Comparison of ENCODE assay signal across 8 cellular contexts in the genomic region with DNA sequence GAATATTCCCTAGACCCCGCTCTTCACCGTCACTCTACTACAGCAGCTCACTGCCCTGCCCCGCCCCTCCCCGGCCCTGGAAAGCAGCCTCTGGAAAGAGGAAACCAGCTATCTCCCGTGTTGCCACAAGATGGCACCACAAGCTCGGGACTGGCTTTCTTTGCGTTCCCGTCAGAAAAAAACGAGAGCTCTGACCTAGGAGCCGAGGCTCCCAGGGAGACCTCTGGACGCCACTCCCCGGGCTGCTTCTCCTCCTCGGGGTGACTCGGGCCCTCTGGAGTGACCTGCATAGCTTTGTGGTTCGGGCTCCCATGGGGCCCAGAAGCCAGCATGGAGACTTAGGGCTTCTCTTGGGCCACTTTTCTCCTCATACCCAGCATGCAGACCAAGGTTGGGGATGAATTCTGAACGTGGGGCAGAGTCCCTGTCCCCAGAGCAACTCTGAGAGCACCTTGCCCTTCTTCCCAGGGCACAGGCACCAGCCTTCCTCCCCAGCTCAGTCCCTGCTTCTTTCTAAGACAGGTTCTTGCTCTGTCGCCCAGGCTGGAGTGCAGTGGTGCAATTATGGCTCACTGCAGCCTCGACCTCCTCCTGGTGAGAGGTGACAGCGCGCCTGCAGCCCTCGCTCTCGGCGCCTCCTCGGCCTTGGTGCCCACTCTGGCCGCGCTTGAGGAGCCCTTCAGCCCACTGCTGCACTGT. TPM values are rescaled to one million over a fixed set of nuclear protein-coding genes. Genes with fewer than 3 reads are reported as not detected.
DNase-seq lines count a peak whose midpoint lies in the region; ATAC-seq, FAIRE-seq and TF ChIP-seq lines count a peak whose summit lies in the region.

No MANE protein-coding gene starts in this region.

- FAIRE-seq in RCC 7860 (lab: Jason Lieb, UNC) = no peak

- H3K9me3 Mint-ChIP-seq in neural crest cell = no peaks in the 10 kb centered on the region
- peaks cover 0 to 10% of the 10 kb centered on the region in 2 donors for H3K9me3 Mint-ChIP-seq in stimulated activated naive CD8-positive, alpha-beta T cell treated with anti-CD3 and anti-CD28 coated beads, Interleukin-15, amount 100 ng/mL, for 72 hours

- H3K4me3 Mint-ChIP-seq in neural crest cell = no peak overlapping the region
- peak overlapping the region; percentile 45 to 70 for H3K4me3 Mint-ChIP-seq in stimulated activated naive CD8-positive, alpha-beta T cell treated with anti-CD3 and anti-CD28 coated beads, Interleukin-15, amount 100 ng/mL, for 72 hours

- peak overlapping the region; percentile 25 for H3K27ac ChIP-seq in KOPT-K1 (ENCODE audit: low read depth, low read length, poor library complexity, severe bottlenecking)

- DNase-seq in DMS79 treated with DMSO at 0.1 percent for 48 hours (lab: John Stamatoyannopoulos, UW) (peak; percentile 41), RCC 7860 (ENCODE audit: low spot score) (peak; percentile 69), activated T-helper 1 cell treated with Interleukin-2 at 50 U/mL for 16 hours (ENCODE audit: low read depth) (peak; percentile 60), fibroblast of peridontal ligament (ENCODE audit: extremely low read depth) (peak; percentile 84), neural crest cell (ENCODE audit: low read depth, low spot score) (peak; percentile 86)
- peak; percentile 82 to 84 for DNase-seq in stimulated activated naive CD8-positive, alpha-beta T cell treated with anti-CD3 and anti-CD28 coated beads, Interleukin-15, amount 100 ng/mL, for 72 hours

- no peaks in the 10 kb centered on the region for H3K9me3 ChIP-seq in KOPT-K1 (ENCODE audit: insufficient read depth, low read length, poor library complexity, severe bottlenecking)

- no peak overlapping the region for H3K27ac Mint-ChIP-seq in neural crest cell (ENCODE audit: unreplicated experiment)
- H3K27ac Mint-ChIP-seq in stimulated activated naive CD8-positive, alpha-beta T cell treated with anti-CD3 and anti-CD28 coated beads, Interleukin-15, amount 100 ng/mL, for 72 hours = no peak overlapping the region

- TF ChIP-seq CTCF in neural crest cell (conservative IDR thresholded peaks at IDR 0.05) = peak; percentile 84

- peaks cover 5% of the 10 kb centered on the region for H3K4me1 Mint-ChIP-seq in neural crest cell
- peaks cover 39% of the 10 kb centered on the region for H3K4me1 Mint-ChIP-seq in stimulated activated naive CD8-positive, alpha-beta T cell treated with anti-CD3 and anti-CD28 coated beads, Interleukin-15, amount 100 ng/mL, for 72 hours

- ATAC-seq in stimulated activated naive CD8-positive, alpha-beta T cell treated with anti-CD3 and anti-CD28 coated beads, Interleukin-15, amount 100 ng/mL, for 72 hours = peak; percentile 86
- ATAC-seq in HG02840 (IDR thresholded peaks at IDR 0.05; ENCODE audit: low FRiP score, unreplicated experiment) = no peak

- H3K36me3 ChIP-seq in KOPT-K1 (ENCODE audit: insufficient read depth, low read length) = no peaks in the 10 kb centered on the region

- no peaks in the 10 kb centered on the region for H3K36me3 Mint-ChIP-seq in neural crest cell (ENCODE audit: low read depth)

- H3K27me3 Mint-ChIP-seq in neural crest cell (ENCODE audit: low read depth) = peaks cover 17% of the 10 kb centered on the region
- H3K27me3 Mint-ChIP-seq in stimulated activated naive CD8-positive, alpha-beta T cell treated with anti-CD3 and anti-CD28 coated beads, Interleukin-15, amount 100 ng/mL, for 72 hours = peaks cover 7% of the 10 kb centered on the region

RNA-seq across cellular contexts. Expression of a gene that starts 19.0 kb away (rescaled TPM):
- 8.7 and 9.7 TPM in 2 replicates for total RNA-seq in neural crest cell

RNA-seq across cellular contexts. Expression of a gene that starts 21.4 kb away (rescaled TPM):
- 30.6 and 38.0 TPM in 2 replicates for total RNA-seq in neural crest cell

RNA-seq across cellular contexts. Expression of a gene that starts 46.9 kb away (rescaled TPM):
- total RNA-seq in neural crest cell = 17.3 and 19.9 TPM in 2 replicates
